Comparison of ENCODE assay signal across 17 cellular contexts in the genomic region with DNA sequence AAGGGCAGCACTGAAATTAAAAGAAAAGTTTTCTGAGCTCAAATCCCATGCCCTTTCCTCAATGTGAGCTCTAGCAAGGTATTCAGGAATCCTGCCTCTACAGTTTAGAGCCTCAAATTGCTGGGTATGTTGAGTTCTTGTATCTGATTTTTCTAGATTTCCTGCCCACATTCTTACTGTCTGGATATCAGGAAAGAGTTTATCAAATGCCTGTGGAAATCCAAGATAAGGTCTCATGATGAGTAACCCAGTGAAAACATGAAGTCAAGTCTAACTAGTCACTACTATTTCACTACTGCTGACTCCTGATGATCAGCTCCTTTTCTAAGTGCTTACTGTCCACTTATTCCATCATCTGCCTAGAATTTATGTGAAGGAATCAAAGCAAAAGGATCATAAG. TPM values are rescaled to one million over a fixed set of nuclear protein-coding genes. Genes with fewer than 3 reads are reported as not detected.
DNase-seq lines count a peak whose midpoint lies in the region; ATAC-seq, FAIRE-seq and TF ChIP-seq lines count a peak whose summit lies in the region.
"Had no signal": no experiment of that assay in that cellular context is flagged by ENCODE, and none has a peak within 500 bp of the region (broad histone marks: within the 10 kb centered on the region; RNA-seq: fewer than 3 reads in every experiment).

No MANE protein-coding gene starts in this region.

- H4K20me1 ChIP-seq in GM23248 (ENCODE audit: insufficient read depth) (no peaks in the 10 kb centered on the region), K562 (replicated peaks; ENCODE audit: control insufficient read depth, insufficient read depth, low read length) (peaks cover 7% of the 10 kb centered on the region; the same call in 1 of the 2 replicates)

- no peaks in the 10 kb centered on the region for H3K9me1 ChIP-seq in K562 (ENCODE audit: control insufficient read depth, insufficient read depth, low read length)

- H3K4me1 ChIP-seq in GM23248 (ENCODE audit: insufficient read depth) (peaks cover 49% of the 10 kb centered on the region), K562 (replicated peaks in 1 of 2; ENCODE audit: control insufficient read depth in 2 of 2, insufficient read depth in 2 of 2, low read length in 2 of 2) (peaks cover 0 to 16% of the 10 kb centered on the region in 2 experiments; a peak in 3 of 5 replicates), right atrium auricular region (peaks cover 0 to 11% of the 10 kb centered on the region in 2 donors)
- H3K4me1 ChIP-seq: BE2C had no signal

- H3K27me3 ChIP-seq in GM23248 (replicated peaks; ENCODE audit: insufficient read depth) (no peaks in the 10 kb centered on the region), K562 (ENCODE audit: control insufficient read depth in 2 of 2, insufficient read depth in 2 of 2, low read length in 2 of 2) (no peaks in the 10 kb centered on the region), right atrium auricular region (no peaks in the 10 kb centered on the region)
- H3K27me3 ChIP-seq: BE2C, upper lobe of left lung had no signal

- no peak for TF ChIP-seq EP300 in K562 (IDR thresholded peaks at IDR 0.05; ENCODE audit: low read length)

- peaks cover 39% of the 10 kb centered on the region for H3F3A ChIP-seq in GM23248 (ENCODE audit: insufficient read depth)

- DNase-seq in A172 (ENCODE audit: low spot score) (peak; percentile 78), GM23248 (peak; percentile 81), K562 (ENCODE audit: extremely low read depth in 1 of 4, low spot score in 3 of 4) (no peak), kidney tubule cell (ENCODE audit: low spot score) (peak; percentile 80), right atrium auricular region (ENCODE audit: low spot score) (no peak)
- DNase-seq in activated CD4-positive, CD25-positive, alpha-beta regulatory T cell treated with anti-CD3 and anti-CD28 coated beads, Interleukin-2, amount 50 U/mL, for 72 hours = no peak
- DNase-seq: activated CD4-positive, CD25-positive, alpha-beta regulatory T cell; activated T-cell treated with anti-CD3 and anti-CD28 coated beads, Interleukin-2, amount 50 U/mL, for 48 hours; BE2C; GF-D8; immature natural killer cell; naive B cell; NCI-H1694 treated with DMSO at 0.1 percent for 48 hours; upper lobe of left lung had no signal

- intact Hi-C loops in K562 (cut with micrococcal nuclease) = no loop called here

- ATAC-seq in K562 = no peak
- no peak for ATAC-seq in GM19452 (IDR thresholded peaks at IDR 0.05; ENCODE audit: unreplicated experiment)
- ATAC-seq in GM21717 (IDR thresholded peaks at IDR 0.05; ENCODE audit: unreplicated experiment) = no peak

- no peak for FAIRE-seq in K562 (lab: Jason Lieb, UNC)

- BruUV-seq in K562 (replicated peaks; lab: Mats Ljungman, UMichigan) = no TSS peak

- no peak for TF ChIP-seq RAD21 in K562 (CRISPR knock-in tag; conservative IDR thresholded peaks at IDR 0.05 in 1 of 2, IDR thresholded peaks at IDR 0.05 in 1 of 2)

- no peaks in the 10 kb centered on the region for H3K79me2 ChIP-seq in GM23248 (ENCODE audit: insufficient read depth)
- H3K79me2 ChIP-seq in K562 (ENCODE audit: control insufficient read depth, insufficient read depth, low read length) = no peaks in the 10 kb centered on the region

- CTCF ChIA-PET in K562 (lab: Yijun Ruan, JAX; ENCODE audit: low intra/inter-chr PET ratio) = no interaction called here

- no peaks in the 10 kb centered on the region for H3K9me3 ChIP-seq in GM23248 (ENCODE audit: low read depth)
- no peaks in the 10 kb centered on the region for H3K9me3 ChIP-seq in K562 (replicated peaks; ENCODE audit: control insufficient read depth, insufficient read depth, low read depth, low read length)
- H3K9me3 ChIP-seq in right atrium auricular region = no peaks in the 10 kb centered on the region
- H3K9me3 ChIP-seq: BE2C, upper lobe of left lung had no signal

- H3K36me3 ChIP-seq in GM23248 (ENCODE audit: low read depth) (no peaks in the 10 kb centered on the region), K562 (ENCODE audit: control insufficient read depth, insufficient read depth, low read length) (no peaks in the 10 kb centered on the region), right atrium auricular region (no peaks in the 10 kb centered on the region)
- H3K36me3 ChIP-seq: BE2C had no signal

- H3K4me3 ChIP-seq in GM23248 = no peak overlapping the region
- H3K4me3 ChIP-seq in K562 = no peak overlapping the region
- H3K4me3 ChIP-seq in right atrium auricular region = no peak overlapping the region
- H3K4me3 ChIP-seq: upper lobe of left lung had no signal

- POLR2A ChIA-PET in K562 (lab: Yijun Ruan, JAX) = interaction anchor here (1.1 kb wide), 1 partner anchor 12 kb away, joined by 4 read pairs; no protein-coding TSS in a partner anchor

- in situ Hi-C loops in GM23248 (cut with MboI) (no loop called here), K562 (cut with MboI) (no loop called here)

- H3K9ac ChIP-seq in GM23248 = peak overlapping the region; percentile 46
- H3K9ac ChIP-seq in K562 (ENCODE audit: insufficient read depth in 1 of 2, low read depth in 2 of 2, low read length in 2 of 2) = no peak overlapping the region
- H3K9ac ChIP-seq: KMS-11 had no signal

- TF ChIP-seq POLR2A in K562 (conservative IDR thresholded peaks at IDR 0.05) = no peak

- H2AFZ ChIP-seq in GM23248 (no peak overlapping the region), K562 (ENCODE audit: low read depth, low read length) (no peak overlapping the region)

- no peaks in the 10 kb centered on the region for H3K9me2 ChIP-seq in GM23248 (ENCODE audit: insufficient read depth)

- TF ChIP-seq CTCF in K562 (IDR thresholded peaks at IDR 0.05 in 2 of 3, conservative IDR thresholded peaks at IDR 0.05 in 1 of 3; ENCODE audit: insufficient read depth in 2 of 3, low read depth in 1 of 3, low read length in 3 of 3) (no peak), right atrium auricular region (IDR thresholded peaks at IDR 0.05) (no peak)

- H3K27ac ChIP-seq in GM23248 (peak overlapping the region; percentile 97), K562 (ENCODE audit: extremely low read depth, low read depth, low read length) (no peak overlapping the region), right atrium auricular region (no peak overlapping the region)
- H3K27ac ChIP-seq: KMS-11, upper lobe of left lung had no signal

- H3K4me2 ChIP-seq in GM23248 (ENCODE audit: unreplicated experiment) (peak overlapping the region; percentile 53), K562 (ENCODE audit: insufficient read depth, low read length) (no peak overlapping the region)
- H3K4me2 ChIP-seq: KMS-11 had no signal

RNA-seq across cellular contexts. Expression of a gene that starts 29.8 kb away (rescaled TPM):
- total RNA-seq in A172 (2014; rRNA removed; shearing (Covaris generic)) = 23.5 and 25.2 TPM in 2 replicates
- 19.3 and 19.5 TPM in 2 replicates for total RNA-seq in GM23248 (2014; rRNA removed; shearing (Covaris generic))
- polyA plus RNA-seq in GM23248 (2016; fragmentation: Nextera tagmentation; extraction: Ambion mirVana) (10.7 and 11.1 TPM in 2 replicates), K562 (2011; rRNA removed) (4.3 and 6.6 TPM in 2 replicates), K562 (2014; fragmentation: Illumina TruSeq; extraction: Trizol) (12.0 and 12.3 TPM in 2 replicates), K562 (2014; fragmentation: Nextera tagmentation; extraction: Ambion mirVana) (1 to 10 TPM; 1.1 to 1.3 TPM), K562 (2014; rRNA removed) (5.9 and 9.0 TPM in 2 replicates)
- 40.3 and 41.1 TPM in 2 replicates for total RNA-seq in K562 (2011; cell fraction: chromatin; rRNA removed; ENCODE audit: low replicate concordance)
- total RNA-seq in K562 (2011; cell fraction: nucleolus; rRNA removed) = 17.3 and 19.1 TPM in 2 replicates
- total RNA-seq in K562 (2011; cell fraction: nucleoplasm; rRNA removed) = 26.4 and 30.2 TPM in 2 replicates
- total RNA-seq in K562 (2014; rRNA removed) (11.1 and 14.5 TPM in 2 replicates), K562 (2014; rRNA removed; fragmentation: Illumina TruSeq; extraction: Trizol) (8.0 and 8.5 TPM in 2 replicates), K562 (2015; rRNA removed; fragmentation: Illumina TruSeq; extraction: Trizol) (7.9 and 8.9 TPM in 2 replicates), K562 (2021) (14.2 TPM in 2 replicates), right atrium auricular region (1 to 10 TPM; 7.5 to 9.8 TPM)
- polyA plus RNA-seq in K562 (2011; cell fraction: cytosol; rRNA removed) = 5.3 and 5.8 TPM in 2 replicates
- 12.7 and 15.5 TPM in 2 replicates for polyA plus RNA-seq in K562 (2011; cell fraction: nucleus; rRNA removed)
- 8.8 and 9.2 TPM in 2 replicates for polyA plus RNA-seq in K562 (2012)
- 7.1 and 8.2 TPM in 2 replicates for polyA minus RNA-seq in K562 (2011; rRNA and poly(A)+ RNA removed)
- 3.5 and 3.9 TPM in 2 replicates for polyA minus RNA-seq in K562 (2011; cell fraction: cytosol; rRNA and poly(A)+ RNA removed)
- polyA minus RNA-seq in K562 (2011; cell fraction: nucleus; rRNA and poly(A)+ RNA removed) = 7.9 and 14.3 TPM in 2 replicates

RNA-seq across cellular contexts. Expression of a gene that starts 50.4 kb away (rescaled TPM):
- total RNA-seq in A172 (2014; rRNA removed; shearing (Covaris generic)) = 2.7 and 6.8 TPM in 2 replicates
- 8.3 and 16.1 TPM in 2 replicates for total RNA-seq in GM23248 (2014; rRNA removed; shearing (Covaris generic))
- polyA plus RNA-seq in GM23248 (2016; fragmentation: Nextera tagmentation; extraction: Ambion mirVana) = 10.0 and 11.1 TPM in 2 replicates
- total RNA-seq in K562 (2011; cell fraction: chromatin; rRNA removed; ENCODE audit: low replicate concordance) = 3.1 and 4.7 TPM in 2 replicates
- total RNA-seq in K562 (2011; cell fraction: nucleolus; rRNA removed) = 5.1 and 6.2 TPM in 2 replicates
- total RNA-seq in K562 (2011; cell fraction: nucleoplasm; rRNA removed) = 5.6 and 6.2 TPM in 2 replicates
- 0.77 and 1.0 TPM in 2 replicates for total RNA-seq in K562 (2014; rRNA removed)
- 0.67 and 0.76 TPM in 2 replicates for total RNA-seq in K562 (2014; rRNA removed; fragmentation: Illumina TruSeq; extraction: Trizol)
- total RNA-seq in K562 (2015; rRNA removed; fragmentation: Illumina TruSeq; extraction: Trizol) = 0.68 and 0.87 TPM in 2 replicates
- total RNA-seq in K562 (2021) = 1.3 TPM in 2 replicates
- polyA plus RNA-seq in K562 (2011; rRNA removed) = 0.71 and 2.3 TPM in 2 replicates
- 0.73 and 2.3 TPM in 2 replicates for polyA plus RNA-seq in K562 (2011; cell fraction: cytosol; rRNA removed)
- 1.7 and 2.8 TPM in 2 replicates for polyA plus RNA-seq in K562 (2011; cell fraction: nucleus; rRNA removed)
- polyA plus RNA-seq in K562 (2012) = 1.0 and 2.6 TPM in 2 replicates
- polyA plus RNA-seq in K562 (2014; fragmentation: Illumina TruSeq; extraction: Trizol) = 0.83 and 1.1 TPM in 2 replicates
- under 1 TPM; 0.11 to 0.18 TPM for polyA plus RNA-seq in K562 (2014; fragmentation: Nextera tagmentation; extraction: Ambion mirVana)
- polyA plus RNA-seq in K562 (2014; rRNA removed) = 0.88 and 1.2 TPM in 2 replicates
- polyA minus RNA-seq in K562 (2011; rRNA and poly(A)+ RNA removed) = 1.1 and 2.5 TPM in 2 replicates
- polyA minus RNA-seq in K562 (2011; cell fraction: cytosol; rRNA and poly(A)+ RNA removed) = 2.5 TPM in 1 of 2 replicates, not detected in the other
- polyA minus RNA-seq in K562 (2011; cell fraction: nucleus; rRNA and poly(A)+ RNA removed) = 1.2 and 3.6 TPM in 2 replicates
- 10 to 100 TPM; 14.6 to 17.6 TPM for total RNA-seq in right atrium auricular region

Comparison
In these comparisons a context has a peak if more than half of its experiments do, and no peak if none do; other contexts are left out.
1. DNase-seq: peak in A172 (single experiment), GM23248 (single experiment) and kidney tubule cell (single experiment); none in K562 (0 of 4), right atrium auricular region (single experiment) and activated CD4-positive, CD25-positive, alpha-beta regulatory T cell treated with anti-CD3 and anti-CD28 coated beads, Interleukin-2, amount 50 U/mL, for 72 hours (single experiment).